8 cellular contexts compared by ENCODE assay signal in genomic region chr2:230225486-230225885, GRCh38. TPM values are rescaled to one million over a fixed set of nuclear protein-coding genes. Genes with fewer than 3 reads are reported as not detected.
DNase-seq lines count a peak whose midpoint lies in the region; ATAC-seq and TF ChIP-seq lines count a peak whose summit lies in the region.

SP140 (plus strand) TSS chr2:230225736; CDS start chr2:230225845, 109 bp downstream.

- peaks cover 2% of the 10 kb centered on the region for H3K9me3 Mint-ChIP-seq in dendritic cell treated with granulocyte-macrophage colony-stimulating factor and Interleukin-4, amounts not matched to agents 40 ng/mL and 50 ng/mL, for 4 days

- no peaks in the 10 kb centered on the region for H3K79me2 ChIP-seq in PC-9 (ENCODE audit: low read depth)

- peaks cover 30% of the 10 kb centered on the region for H3K4me1 ChIP-seq in PC-9 (replicated peaks; ENCODE audit: insufficient read depth)

- BruUV-seq in PC-9 (replicated peaks; lab: Mats Ljungman, UMichigan) = no TSS peak

- H3K4me3 Mint-ChIP-seq in dendritic cell treated with granulocyte-macrophage colony-stimulating factor and Interleukin-4, amounts not matched to agents 40 ng/mL and 50 ng/mL, for 4 days = peak within 1 kb of the TSS; percentile 62

- DNase-seq in activated CD4-positive, CD25-positive, alpha-beta regulatory T cell (lab: John Stamatoyannopoulos, UW) = peak; percentile 33 to 48 (median 46)
- peak; percentile 40 to 72 (median 51) for DNase-seq in stimulated activated CD4-positive, alpha-beta T cell treated with anti-CD3 and anti-CD28 coated beads, Interleukin-1b, Interleukin-23, amount 100 ng/mL, for 24 hours (ENCODE audit: low read depth in 4 of 4, low spot score in 1 of 4)
- DNase-seq in DMS79 (lab: John Stamatoyannopoulos, UW) = no peak
- DNase-seq in PC-9 = no peak
- DNase-seq in NCI-H510A (lab: John Stamatoyannopoulos, UW) = no peak

- H3K27ac Mint-ChIP-seq in dendritic cell treated with granulocyte-macrophage colony-stimulating factor and Interleukin-4, amounts not matched to agents 40 ng/mL and 50 ng/mL, for 4 days = peak within 1 kb of the TSS; percentile 60

- H4K20me1 ChIP-seq in PC-9 (ENCODE audit: insufficient read depth) = no peaks in the 10 kb centered on the region

- H3K4me2 ChIP-seq in PC-9 = no peak within 1 kb of the TSS

- H3K27me3 Mint-ChIP-seq in dendritic cell treated with granulocyte-macrophage colony-stimulating factor and Interleukin-4, amounts not matched to agents 40 ng/mL and 50 ng/mL, for 4 days = no peaks in the 10 kb centered on the region

- H3K27me3 ChIP-seq in PC-9 (ENCODE audit: insufficient read depth, low read depth) = no peaks in the 10 kb centered on the region

- no peaks in the 10 kb centered on the region for H3K9me2 ChIP-seq in PC-9 (ENCODE audit: insufficient read depth)

- POLR2A ChIA-PET in PC-9 (lab: Charles Lee; ENCODE audit: unreplicated experiment) = no interaction called here

- intact Hi-C loops in dendritic cell treated with granulocyte-macrophage colony-stimulating factor and Interleukin-4, amounts not matched to agents 40 ng/mL and 50 ng/mL, for 4 days (cut with micrococcal nuclease) = no loop called here
- intact Hi-C loops in PC-9 (cut with micrococcal nuclease; ENCODE audit: unreplicated experiment) = no loop called here

- no peak within 1 kb of the TSS for H3K4me3 ChIP-seq in PC-9

- ATAC-seq in GM18508 (IDR thresholded peaks at IDR 0.05; ENCODE audit: insufficient read depth, unreplicated experiment) (peak; percentile 73), HG02870 (IDR thresholded peaks at IDR 0.05; ENCODE audit: unreplicated experiment) (peak; percentile 81)

- no peak within 1 kb of the TSS for H2AFZ ChIP-seq in PC-9

- TF ChIP-seq CTCF in PC-9 (conservative IDR thresholded peaks at IDR 0.05) = no peak

- H3K4me1 Mint-ChIP-seq in dendritic cell treated with granulocyte-macrophage colony-stimulating factor and Interleukin-4, amounts not matched to agents 40 ng/mL and 50 ng/mL, for 4 days (ENCODE audit: low read depth) = peaks cover 49% of the 10 kb centered on the region

- H3K36me3 Mint-ChIP-seq in dendritic cell treated with granulocyte-macrophage colony-stimulating factor and Interleukin-4, amounts not matched to agents 40 ng/mL and 50 ng/mL, for 4 days (ENCODE audit: low read depth) = peaks cover under 1% of the 10 kb centered on the region

- H3K36me3 ChIP-seq in PC-9 (ENCODE audit: low read depth) = no peaks in the 10 kb centered on the region

- peaks cover 8% of the 10 kb centered on the region; the same call in 1 of the 2 replicates for H3F3A ChIP-seq in PC-9 (ENCODE audit: insufficient read depth, low read depth)

- peaks cover 3% of the 10 kb centered on the region; the same call in 1 of the 2 replicates for H3K9me3 ChIP-seq in PC-9 (ENCODE audit: insufficient read depth, low read depth)

- CTCF ChIA-PET in PC-9 (lab: Charles Lee) = no interaction called here

- H3K27ac ChIP-seq in PC-9 = no peak within 1 kb of the TSS

RNA-seq across cellular contexts. Expression of gene SP140, which starts in this region (rescaled TPM):
- total RNA-seq in PC-9 (2021) = 0.58 and 0.83 TPM in 2 replicates

Comparison
In these comparisons a context has a peak if more than half of its experiments do, and no peak if none do; other contexts are left out.
1. DNase-seq: peak in activated CD4-positive, CD25-positive, alpha-beta regulatory T cell (4 of 4) and stimulated activated CD4-positive, alpha-beta T cell treated with anti-CD3 and anti-CD28 coated beads, Interleukin-1b, Interleukin-23, amount 100 ng/mL, for 24 hours (4 of 4); none in DMS79 (single experiment), PC-9 (0 of 2) and NCI-H510A (single experiment).